In the genomic region with DNA sequence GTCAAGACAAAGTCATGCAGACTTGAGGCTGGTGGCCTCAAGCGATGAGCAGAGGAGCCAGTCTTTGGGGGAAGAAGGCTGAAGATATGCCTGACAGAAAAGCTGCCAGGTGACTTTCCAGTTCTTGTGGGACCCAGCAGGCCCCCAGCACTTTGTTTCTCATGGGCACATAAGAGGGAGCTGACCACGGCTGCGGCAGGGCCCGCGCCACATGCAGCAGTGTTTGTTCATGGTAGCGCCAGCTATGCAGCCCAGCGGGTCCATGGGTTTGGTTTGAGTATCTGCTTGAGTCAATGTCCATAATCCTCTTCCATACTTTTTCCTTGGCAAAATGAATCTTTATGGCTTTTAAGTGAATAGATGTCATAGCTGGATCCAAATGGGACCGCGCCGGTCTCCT, we compare ENCODE assay signal across 4 cellular contexts.
"Had no signal": no experiment of that assay in that cellular context is flagged by ENCODE, and none has a peak within 500 bp of the region (broad histone marks: within the 10 kb centered on the region; RNA-seq: fewer than 3 reads in every experiment).

No MANE protein-coding gene starts in this region.

- H3K27ac ChIP-seq: HL-60 had no signal

- DNase-seq: IMR-90 had no signal

- ATAC-seq: HepG2, K562 had no signal

- H3K4me3 ChIP-seq: K562 had no signal
